Comparison of ENCODE assay signal across 23 cellular contexts in the genomic region with DNA sequence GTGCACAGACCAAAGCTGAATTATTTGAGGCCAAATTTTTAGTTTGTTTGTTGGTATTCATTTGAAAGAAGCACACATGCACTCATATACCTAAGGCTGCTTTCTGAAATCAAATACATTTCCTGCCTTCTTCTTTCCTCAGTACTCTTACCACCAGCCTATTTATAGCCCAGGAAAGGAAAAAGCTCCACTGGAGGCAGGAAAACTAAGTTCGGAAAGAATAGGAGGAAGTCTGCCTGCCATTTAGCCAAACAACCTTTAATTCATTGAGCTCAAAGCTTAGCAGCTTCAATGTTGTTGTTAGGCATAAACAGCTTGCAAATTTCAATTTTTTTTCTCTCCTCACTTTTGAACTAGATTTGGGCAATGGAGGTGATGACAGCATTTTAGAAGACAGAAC. TPM values are rescaled to one million over a fixed set of nuclear protein-coding genes. Genes with fewer than 3 reads are reported as not detected.
DNase-seq lines count a peak whose midpoint lies in the region; ATAC-seq and TF ChIP-seq lines count a peak whose summit lies in the region.
"Had no signal": no experiment of that assay in that cellular context is flagged by ENCODE, and none has a peak within 500 bp of the region (broad histone marks: within the 10 kb centered on the region; RNA-seq: fewer than 3 reads in every experiment).

No MANE protein-coding gene starts in this region.

- ATAC-seq in SK-N-SH treated with all-trans-retinoic acid at 6 μM for 48 hours (no peak), left lobe of liver (peak; percentile 29), gastrocnemius medialis (peak; percentile 40 to 64)
- ATAC-seq: activated T-cell treated with anti-CD3 and anti-CD28 coated beads, Interleukin-2, amount 50 U/mL, for 4 hours; mucosa of descending colon; pancreas had no signal

- peak overlapping the region; percentile 28 for H2AFZ ChIP-seq in ACC112 (ENCODE audit: low read length, unreplicated experiment)

- TF ChIP-seq CTCF in gastrocnemius medialis (IDR thresholded peaks at IDR 0.05 in 4 of 5, conservative IDR thresholded peaks at IDR 0.05 in 1 of 5) = no peak
- TF ChIP-seq CTCF in ascending aorta (IDR thresholded peaks at IDR 0.05) = no peak

- DNase-seq in left lobe of liver (ENCODE audit: low spot score) = no peak
- DNase-seq in gastrocnemius medialis = no peak
- no peak for DNase-seq in ascending aorta (ENCODE audit: low spot score in 2 of 2)
- DNase-seq in NCI-H2196 treated with DMSO at 0.1 percent for 48 hours (lab: John Stamatoyannopoulos, UW; ENCODE audit: unreplicated experiment) = no peak
- no peak for DNase-seq in putamen (ENCODE audit: low spot score)
- DNase-seq: activated CD4-positive, alpha-beta T cell treated with anti-CD3 and anti-CD28 coated beads for 48 hours; activated naive CD4-positive, alpha-beta T cell treated with Interleukin-2 at 50 U/mL for 16 hours; activated T-cell treated with anti-CD3 and anti-CD28 coated beads, Interleukin-2, amount 50 U/mL, for 4 hours; adrenal gland; endodermal cell; mucosa of descending colon; NCI-H1694 treated with DMSO at 0.1 percent for 48 hours; NCI-H2171 treated with DMSO at 0.1 percent for 48 hours; NCI-H526; nephron progenitor cell; pancreas had no signal

- intact Hi-C loops in gastrocnemius medialis (cut with DNase I; ENCODE audit: low total_unique reads) = no loop called here
- intact Hi-C loops in ascending aorta (cut with DNase I) = loop anchor here (5.0 kb wide), 1 partner anchor 164 kb away; no protein-coding TSS in a partner anchor

- TF ChIP-seq POLR2A in gastrocnemius medialis (IDR thresholded peaks at IDR 0.05) = no peak

- H3K27me3 ChIP-seq in ACC112 (ENCODE audit: insufficient read depth, low read length) (no peaks in the 10 kb centered on the region), gastrocnemius medialis (no peaks in the 10 kb centered on the region), ascending aorta (no peaks in the 10 kb centered on the region)
- H3K27me3 ChIP-seq: adrenal gland, breast epithelium, pancreas had no signal

- H3K36me3 ChIP-seq in ACC112 (ENCODE audit: insufficient read depth, low read length) = no peaks in the 10 kb centered on the region
- no peaks in the 10 kb centered on the region for H3K36me3 ChIP-seq in gastrocnemius medialis
- H3K36me3 ChIP-seq in ascending aorta = no peaks in the 10 kb centered on the region
- H3K36me3 ChIP-seq: adrenal gland, breast epithelium, HAP-1, pancreas had no signal

- in situ Hi-C loops in gastrocnemius medialis (cut with MboI; ENCODE audit: low sequenced_read_pairs in 4 of 4) = no loop called here

- H3K9me3 ChIP-seq in gastrocnemius medialis (no peaks in the 10 kb centered on the region), ascending aorta (no peaks in the 10 kb centered on the region)
- H3K9me3 ChIP-seq: adrenal gland, breast epithelium, HAP-1, mucosa of descending colon, pancreas had no signal

- no peak overlapping the region for H3K4me3 ChIP-seq in ACC112 (ENCODE audit: low read depth, low read length)
- peak overlapping the region; percentile 8 to 34 (median 24) for H3K4me3 ChIP-seq in gastrocnemius medialis
- no peak overlapping the region for H3K4me3 ChIP-seq in ascending aorta
- H3K4me3 ChIP-seq: breast epithelium, coronary artery, HAP-1, mucosa of descending colon, pancreas had no signal

- no peaks in the 10 kb centered on the region for H3K79me2 ChIP-seq in ACC112 (ENCODE audit: control insufficient read depth, insufficient read depth, low read length, unreplicated experiment)

- H3K27ac ChIP-seq in ACC112 (ENCODE audit: low read depth, low read length) = 0 out of 2 replicates have a peak overlapping the region, but pooled peaks have one; percentile 76
- H3K27ac ChIP-seq in gastrocnemius medialis = peak overlapping the region in 2 of 4 donors; percentile 65 to 70
- no peak overlapping the region for H3K27ac ChIP-seq in ascending aorta
- H3K27ac ChIP-seq: breast epithelium, C4-2B, coronary artery, pancreas, VCaP had no signal

- peaks cover 24% of the 10 kb centered on the region for H3K4me1 ChIP-seq in ACC112 (ENCODE audit: control insufficient read depth, insufficient read depth, low read length, unreplicated experiment)
- peaks cover 8 to 9% of the 10 kb centered on the region in 2 donors for H3K4me1 ChIP-seq in gastrocnemius medialis
- peaks cover 7 to 13% of the 10 kb centered on the region in 2 donors for H3K4me1 ChIP-seq in ascending aorta
- H3K4me1 ChIP-seq: adrenal gland, breast epithelium, HAP-1, pancreas had no signal

TF ChIP-seq in SK-N-SH treated with all-trans-retinoic acid at 6 μM for 48 hours, 23 proteins besides CTCF, POLR2A, EP300 and RAD21:
- TF ChIP-seq, protein P1, sequence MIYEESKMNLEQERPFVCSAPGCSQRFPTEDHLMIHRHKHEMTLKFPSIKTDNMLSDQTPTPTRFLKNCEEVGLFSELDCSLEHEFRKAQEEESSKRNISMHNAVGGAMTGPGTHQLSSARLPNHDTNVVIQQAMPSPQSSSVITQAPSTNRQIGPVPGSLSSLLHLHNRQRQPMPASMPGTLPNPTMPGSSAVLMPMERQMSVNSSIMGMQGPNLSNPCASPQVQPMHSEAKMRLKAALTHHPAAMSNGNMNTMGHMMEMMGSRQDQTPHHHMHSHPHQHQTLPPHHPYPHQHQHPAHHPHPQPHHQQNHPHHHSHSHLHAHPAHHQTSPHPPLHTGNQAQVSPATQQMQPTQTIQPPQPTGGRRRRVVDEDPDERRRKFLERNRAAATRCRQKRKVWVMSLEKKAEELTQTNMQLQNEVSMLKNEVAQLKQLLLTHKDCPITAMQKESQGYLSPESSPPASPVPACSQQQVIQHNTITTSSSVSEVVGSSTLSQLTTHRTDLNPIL (CRISPR knock-in tag; IDR thresholded peaks at IDR 0.05; ENCODE audit: low read depth) = no peak
- TF ChIP-seq BACH2 (CRISPR knock-in tag; IDR thresholded peaks at IDR 0.05; ENCODE audit: borderline replicate concordance) (no peak), ZFP30 (CRISPR knock-in tag; IDR thresholded peaks at IDR 0.05) (no peak), CSDC2 (CRISPR knock-in tag; IDR thresholded peaks at IDR 0.05) (0 out of 2 replicates have a peak, but pooled peaks have one; percentile 71), ZFP3 (CRISPR knock-in tag; IDR thresholded peaks at IDR 0.05) (no peak)

RNA-seq across cellular contexts. Expression of a gene that starts 40.4 kb away (rescaled TPM):
- 3.8 TPM for total RNA-seq in left lobe of liver
- total RNA-seq in gastrocnemius medialis = 10 to 100 TPM; 10.0 to 22.5 (median 12.1) TPM
- 1.6 TPM for total RNA-seq in ascending aorta

Comparison
In these comparisons a context has a peak if more than half of its experiments do, and no peak if none do; other contexts are left out.
1. H3K4me3 ChIP-seq: peak in gastrocnemius medialis (4 of 4); none in ACC112 (single experiment) and ascending aorta (0 of 2).